In genomic region chr5:1312993-1313833, GRCh38 we compare ENCODE assay signal across 7 cellular contexts. TPM values are rescaled to one million over a fixed set of nuclear protein-coding genes. Genes with fewer than 3 reads are reported as not detected.
DNase-seq lines count a peak whose midpoint lies in the region; ATAC-seq and TF ChIP-seq lines count a peak whose summit lies in the region.

No MANE protein-coding gene starts in this region.

- peaks cover 3% of the 10 kb centered on the region; the same call in 1 of the 2 replicates for H3K36me3 ChIP-seq in Karpas-422 (ENCODE audit: insufficient read depth, low read length)

- H3K9me2 ChIP-seq in Karpas-422 (replicated peaks; ENCODE audit: insufficient read depth, low read length) = no peaks in the 10 kb centered on the region

- no peaks in the 10 kb centered on the region for H3K27me3 ChIP-seq in Karpas-422 (ENCODE audit: low read length)

- H4K20me1 ChIP-seq in Karpas-422 (ENCODE audit: insufficient read depth, low read depth, low read length) = no peaks in the 10 kb centered on the region

- H3K4me3 ChIP-seq in Karpas-422 (ENCODE audit: low read length) = peak overlapping the region; percentile 31; the same call in 1 of the 2 replicates

- H3K36me3 Mint-ChIP-seq in osteocyte (ENCODE audit: unreplicated experiment) = peaks cover 11% of the 10 kb centered on the region

- peak overlapping the region; percentile 49; the same call in 1 of the 2 replicates for H3K27ac ChIP-seq in Karpas-422 (ENCODE audit: low read length)

- no peak for TF ChIP-seq CTCF in osteocyte (IDR thresholded peaks at IDR 0.05)

- no peak overlapping the region for H3K27ac Mint-ChIP-seq in osteocyte (ENCODE audit: unreplicated experiment)

- ATAC-seq in GM18508 (IDR thresholded peaks at IDR 0.05; ENCODE audit: insufficient read depth, unreplicated experiment) = peak; percentile 69
- ATAC-seq in GM21737 (IDR thresholded peaks at IDR 0.05; ENCODE audit: unreplicated experiment) = peak; percentile 85

- peak overlapping the region; percentile 40 for H3K9ac ChIP-seq in Karpas-422 (ENCODE audit: low read length)

- peaks cover 7% of the 10 kb centered on the region for H3K9me3 Mint-ChIP-seq in osteocyte (ENCODE audit: unreplicated experiment)

- H3K4me2 ChIP-seq in Karpas-422 (ENCODE audit: low read depth, low read length, poor library complexity, severe bottlenecking) = peak overlapping the region; percentile 48

- DNase-seq in Karpas-422 = peak; percentile 68
- DNase-seq in activated CD4-positive, alpha-beta T cell treated with anti-CD3 and anti-CD28 coated beads, Interleukin-2, amount 50 U/mL, for 1 hour = peak; percentile 39
- peak; percentile 80 for DNase-seq in osteocyte (ENCODE audit: extremely low spot score, unreplicated experiment)
- DNase-seq in GM03348 (ENCODE audit: low spot score) = no peak
- DNase-seq in nucleus accumbens (lab: John Stamatoyannopoulos, UW) = no peak

- H3K9me3 ChIP-seq in Karpas-422 (ENCODE audit: low read length) = 0 out of 2 replicates have a peak, but pooled peaks cover 2% of the 10 kb centered on the region

- H3K4me1 ChIP-seq in Karpas-422 (ENCODE audit: low read length) = peaks cover 48% of the 10 kb centered on the region

- H3K4me1 Mint-ChIP-seq in osteocyte (ENCODE audit: unreplicated experiment) = no peaks in the 10 kb centered on the region

- H2AFZ ChIP-seq in Karpas-422 (ENCODE audit: low read length) = peak overlapping the region; percentile 91; the same call in 1 of the 2 replicates

- H3K4me3 Mint-ChIP-seq in osteocyte (ENCODE audit: unreplicated experiment) = no peak overlapping the region

- H3K79me2 ChIP-seq in Karpas-422 (ENCODE audit: low read length) = no peaks in the 10 kb centered on the region

- H3K27me3 Mint-ChIP-seq in osteocyte (ENCODE audit: unreplicated experiment) = peaks cover 8% of the 10 kb centered on the region

RNA-seq across cellular contexts. Expression of gene TERT, which starts 18.3 kb away (rescaled TPM):
- 2.2 and 3.3 TPM in 2 replicates for total RNA-seq in Karpas-422 (2014; rRNA removed; shearing (Covaris generic); ENCODE audit: low replicate concordance)
- total RNA-seq in osteocyte = not detected in 2 replicates

RNA-seq across cellular contexts. Expression of gene CLPTM1L, which starts 31.7 kb away (rescaled TPM):
- total RNA-seq in Karpas-422 (2014; rRNA removed; shearing (Covaris generic); ENCODE audit: low replicate concordance) = 141 and 164 TPM in 2 replicates
- total RNA-seq in osteocyte = 88.0 and 93.1 TPM in 2 replicates

Comparison
In these comparisons a context has a peak if more than half of its experiments do, and no peak if none do; other contexts are left out.
1. DNase-seq: peak in Karpas-422 (single experiment), activated CD4-positive, alpha-beta T cell treated with anti-CD3 and anti-CD28 coated beads, Interleukin-2, amount 50 U/mL, for 1 hour (single experiment) and osteocyte (single experiment); none in GM03348 (single experiment) and nucleus accumbens (0 of 56).